In the genomic region with DNA sequence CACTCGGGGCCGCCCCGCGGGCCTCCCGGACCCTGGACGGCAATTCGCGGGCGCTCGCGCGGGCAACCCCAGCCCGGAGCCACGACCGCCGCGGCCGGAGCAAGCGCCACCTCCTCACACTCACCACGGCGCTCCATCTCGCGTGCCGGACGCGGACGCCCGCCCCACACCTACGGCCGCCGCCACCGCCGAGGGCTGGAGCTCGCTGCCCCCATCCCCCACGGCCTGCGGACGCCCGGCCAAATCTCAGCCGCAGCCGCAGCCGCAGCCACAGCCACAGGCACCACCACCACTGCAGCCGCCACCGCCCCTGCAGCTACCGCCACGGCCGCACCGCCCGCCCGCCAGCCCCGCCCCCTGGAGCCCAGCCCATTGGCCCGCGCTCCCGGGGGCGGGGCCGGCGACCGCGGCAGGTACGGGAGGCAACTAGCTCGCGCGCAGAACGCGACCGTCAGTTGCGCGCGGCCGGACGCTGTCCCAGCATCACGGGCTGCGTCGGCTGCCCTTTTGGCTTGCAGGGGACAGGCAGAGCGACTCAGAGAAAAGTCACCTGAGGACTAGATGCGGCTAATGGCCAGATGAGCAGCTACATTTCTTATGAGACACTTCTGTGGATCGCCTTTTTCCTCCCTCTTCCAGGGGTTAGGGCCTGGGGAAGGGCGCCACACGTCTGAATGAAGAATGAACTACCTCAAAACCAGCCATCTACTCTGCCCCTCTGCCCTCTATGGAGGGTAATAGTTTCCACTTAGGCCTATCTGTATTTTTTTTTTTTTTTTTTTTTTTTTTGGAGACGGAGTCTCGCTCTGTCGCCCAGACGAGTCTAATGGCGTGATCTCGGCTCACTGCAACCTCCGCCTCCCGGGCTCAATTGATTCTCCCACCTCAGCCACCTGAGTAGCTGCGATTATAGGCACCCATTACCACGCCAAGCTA, we compare ENCODE assay signal across 8 cellular contexts. TPM values are rescaled to one million over a fixed set of nuclear protein-coding genes. Genes with fewer than 3 reads are reported as not detected.
DNase-seq lines count a peak whose midpoint lies in the region; ATAC-seq lines count a peak whose summit lies in the region.

A gene with protein sequence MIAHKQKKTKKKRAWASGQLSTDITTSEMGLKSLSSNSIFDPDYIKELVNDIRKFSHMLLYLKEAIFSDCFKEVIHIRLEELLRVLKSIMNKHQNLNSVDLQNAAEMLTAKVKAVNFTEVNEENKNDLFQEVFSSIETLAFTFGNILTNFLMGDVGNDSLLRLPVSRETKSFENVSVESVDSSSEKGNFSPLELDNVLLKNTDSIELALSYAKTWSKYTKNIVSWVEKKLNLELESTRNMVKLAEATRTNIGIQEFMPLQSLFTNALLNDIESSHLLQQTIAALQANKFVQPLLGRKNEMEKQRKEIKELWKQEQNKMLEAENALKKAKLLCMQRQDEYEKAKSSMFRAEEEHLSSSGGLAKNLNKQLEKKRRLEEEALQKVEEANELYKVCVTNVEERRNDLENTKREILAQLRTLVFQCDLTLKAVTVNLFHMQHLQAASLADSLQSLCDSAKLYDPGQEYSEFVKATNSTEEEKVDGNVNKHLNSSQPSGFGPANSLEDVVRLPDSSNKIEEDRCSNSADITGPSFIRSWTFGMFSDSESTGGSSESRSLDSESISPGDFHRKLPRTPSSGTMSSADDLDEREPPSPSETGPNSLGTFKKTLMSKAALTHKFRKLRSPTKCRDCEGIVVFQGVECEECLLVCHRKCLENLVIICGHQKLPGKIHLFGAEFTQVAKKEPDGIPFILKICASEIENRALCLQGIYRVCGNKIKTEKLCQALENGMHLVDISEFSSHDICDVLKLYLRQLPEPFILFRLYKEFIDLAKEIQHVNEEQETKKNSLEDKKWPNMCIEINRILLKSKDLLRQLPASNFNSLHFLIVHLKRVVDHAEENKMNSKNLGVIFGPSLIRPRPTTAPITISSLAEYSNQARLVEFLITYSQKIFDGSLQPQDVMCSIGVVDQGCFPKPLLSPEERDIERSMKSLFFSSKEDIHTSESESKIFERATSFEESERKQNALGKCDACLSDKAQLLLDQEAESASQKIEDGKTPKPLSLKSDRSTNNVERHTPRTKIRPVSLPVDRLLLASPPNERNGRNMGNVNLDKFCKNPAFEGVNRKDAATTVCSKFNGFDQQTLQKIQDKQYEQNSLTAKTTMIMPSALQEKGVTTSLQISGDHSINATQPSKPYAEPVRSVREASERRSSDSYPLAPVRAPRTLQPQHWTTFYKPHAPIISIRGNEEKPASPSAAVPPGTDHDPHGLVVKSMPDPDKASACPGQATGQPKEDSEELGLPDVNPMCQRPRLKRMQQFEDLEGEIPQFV (minus strand): TSS at position 294 of the 936 bp plus-strand sequence. CDS start 5,973 bp downstream, outside the sequence.

- H3K9me3 ChIP-seq in esophagus (ENCODE audit: control insufficient read depth in 2 of 2, insufficient read depth in 1 of 2, low read depth in 1 of 2, low read length in 1 of 2): no peaks in the 10 kb centered on the region
- no peaks in the 10 kb centered on the region for H3K9me3 ChIP-seq in muscle layer of duodenum (ENCODE audit: control insufficient read depth in 1 of 2, low read length in 2 of 2)
- peaks cover 0 to 4% of the 10 kb centered on the region in 2 donors for H3K9me3 ChIP-seq in stomach smooth muscle (ENCODE audit: control insufficient read depth in 2 of 2, low read length in 2 of 2)

- H3K4me3 ChIP-seq in esophagus (ENCODE audit: low read depth in 1 of 2, low read length in 2 of 2) (peak within 1 kb of the TSS; percentile 77 to 84), muscle layer of duodenum (ENCODE audit: low read depth in 1 of 2, low read length in 2 of 2) (peak within 1 kb of the TSS; percentile 88 to 91), stomach smooth muscle (ENCODE audit: low read length in 2 of 2) (peak within 1 kb of the TSS; percentile 75 to 84)

- H3K27ac ChIP-seq in esophagus (ENCODE audit: low read depth in 2 of 2, low read length in 1 of 2) (peak within 1 kb of the TSS; percentile 79 to 88), muscle layer of duodenum (ENCODE audit: low read length) (peak within 1 kb of the TSS; percentile 61), stomach smooth muscle (ENCODE audit: low read length) (peak within 1 kb of the TSS; percentile 58)

- H3K36me3 ChIP-seq in esophagus (ENCODE audit: control insufficient read depth in 2 of 2, insufficient read depth in 2 of 2, low read length in 1 of 2): no peaks in the 10 kb centered on the region
- H3K36me3 ChIP-seq in muscle layer of duodenum (ENCODE audit: control insufficient read depth in 1 of 2, insufficient read depth in 2 of 2, low read length in 2 of 2): no peaks in the 10 kb centered on the region
- no peaks in the 10 kb centered on the region for H3K36me3 ChIP-seq in stomach smooth muscle (ENCODE audit: control insufficient read depth in 2 of 2, insufficient read depth in 2 of 2, low read length in 2 of 2)

- WGBS in esophagus, 2 donors: 6% methylated on average over 70 to 88 of the region's 88 CpGs

- H3K4me1 ChIP-seq in esophagus (ENCODE audit: control insufficient read depth in 2 of 2, insufficient read depth in 2 of 2, low read length in 1 of 2): no peaks in the 10 kb centered on the region
- peaks cover 0 to 23% of the 10 kb centered on the region in 2 donors for H3K4me1 ChIP-seq in muscle layer of duodenum (ENCODE audit: control insufficient read depth in 1 of 2, insufficient read depth in 2 of 2, low read length in 2 of 2)
- peaks cover 6% of the 10 kb centered on the region for H3K4me1 ChIP-seq in stomach smooth muscle (ENCODE audit: control insufficient read depth, insufficient read depth, low read length)

- peaks cover 0 to 5% of the 10 kb centered on the region in 2 donors for H3K27me3 ChIP-seq in esophagus (ENCODE audit: control insufficient read depth in 1 of 2, insufficient read depth in 2 of 2, low read length in 2 of 2)
- peaks cover 8% of the 10 kb centered on the region for H3K27me3 ChIP-seq in muscle layer of duodenum (ENCODE audit: low read depth, low read length)
- peaks cover 0 to 2% of the 10 kb centered on the region in 2 donors for H3K27me3 ChIP-seq in stomach smooth muscle (ENCODE audit: control insufficient read depth in 1 of 2, insufficient read depth in 2 of 2, low read length in 2 of 2)

- peak; percentile 36 to 51 for DNase-seq in activated CD4-positive, alpha-beta T cell treated with anti-CD3 and anti-CD28 coated beads for 24 hours (ENCODE audit: low read depth in 2 of 2)
- DNase-seq in activated CD4-positive, alpha-beta T cell treated with anti-CD3 and anti-CD28 coated beads for 1 hour: no peak
- DNase-seq in NCI-H2227 (lab: John Stamatoyannopoulos, UW; ENCODE audit: unreplicated experiment): peak; percentile 91
- DNase-seq in activated T-cell treated with anti-CD3 and anti-CD28 coated beads for 24 hours (ENCODE audit: low read depth): peak; percentile 35

- peak; percentile 76 for ATAC-seq in HG02938 (IDR thresholded peaks at IDR 0.05; ENCODE audit: unreplicated experiment)

- peak within 1 kb of the TSS; percentile 44 to 66 for H3K9ac ChIP-seq in stomach smooth muscle (ENCODE audit: low read length in 2 of 2)

RNA-seq across cellular contexts. Expression of the gene that starts here (rescaled TPM):
- 1 to 10 TPM; 2.7 to 2.8 TPM for polyA plus RNA-seq in esophagus
